ENCODE assay signal across 25 cellular contexts in genomic region chr16:48299471-48299870, GRCh38. TPM values are rescaled to one million over a fixed set of nuclear protein-coding genes. Genes with fewer than 3 reads are reported as not detected.
DNase-seq lines count a peak whose midpoint lies in the region; ATAC-seq and TF ChIP-seq lines count a peak whose summit lies in the region.
"Had no signal": no experiment of that assay in that cellular context is flagged by ENCODE, and none has a peak within 500 bp of the region (broad histone marks: within the 10 kb centered on the region; RNA-seq: fewer than 3 reads in every experiment).

No MANE protein-coding gene starts in this region.

- H3K9me3 Mint-ChIP-seq in activated T-cell treated with anti-CD3 and anti-CD28 coated beads, Interleukin-2, amount 50 U/mL, for 24 hours: no peaks in the 10 kb centered on the region
- H3K9me3 Mint-ChIP-seq in CD8-positive, alpha-beta T cell: no peaks in the 10 kb centered on the region
- H3K9me3 Mint-ChIP-seq in mesothelial cell of epicardium: no peaks in the 10 kb centered on the region
- H3K9me3 Mint-ChIP-seq: nephron progenitor cell; stimulated activated naive B cell treated with anti-CD40 and anti-IgM and Interleukin-4, amounts not matched to agents 10 μg/mL and 1 μg/mL and 100 μg/mL, for 72 hours had no signal

- CTCF ChIA-PET in CD8-positive, alpha-beta T cell (lab: Charles Lee): no interaction called here

- no peak overlapping the region for H3K4me3 Mint-ChIP-seq in activated T-cell treated with anti-CD3 and anti-CD28 coated beads, Interleukin-2, amount 50 U/mL, for 24 hours
- no peak overlapping the region for H3K4me3 Mint-ChIP-seq in CD8-positive, alpha-beta T cell
- no peak overlapping the region for H3K4me3 Mint-ChIP-seq in mesothelial cell of epicardium
- H3K4me3 Mint-ChIP-seq: B cell; nephron progenitor cell; stimulated activated naive B cell treated with anti-CD40 and anti-IgM and Interleukin-4, amounts not matched to agents 10 μg/mL and 1 μg/mL and 100 μg/mL, for 72 hours had no signal

- H3K27me3 Mint-ChIP-seq in activated T-cell treated with anti-CD3 and anti-CD28 coated beads, Interleukin-2, amount 50 U/mL, for 24 hours: no peaks in the 10 kb centered on the region
- no peaks in the 10 kb centered on the region for H3K27me3 Mint-ChIP-seq in CD8-positive, alpha-beta T cell (ENCODE audit: low read depth)
- H3K27me3 Mint-ChIP-seq in mesothelial cell of epicardium (ENCODE audit: low read depth): no peaks in the 10 kb centered on the region
- H3K27me3 Mint-ChIP-seq: B cell; stimulated activated naive B cell treated with anti-CD40 and anti-IgM and Interleukin-4, amounts not matched to agents 10 μg/mL and 1 μg/mL and 100 μg/mL, for 72 hours had no signal

- TF ChIP-seq POLR2A in adrenal gland (IDR thresholded peaks at IDR 0.05): no peak

- no peaks in the 10 kb centered on the region for H3K4me1 Mint-ChIP-seq in activated T-cell treated with anti-CD3 and anti-CD28 coated beads, Interleukin-2, amount 50 U/mL, for 24 hours (ENCODE audit: low read depth)
- peaks cover 3% of the 10 kb centered on the region for H3K4me1 Mint-ChIP-seq in CD8-positive, alpha-beta T cell (ENCODE audit: low read depth)
- H3K4me1 Mint-ChIP-seq in mesothelial cell of epicardium: peaks cover 8% of the 10 kb centered on the region
- H3K4me1 Mint-ChIP-seq: B cell; nephron progenitor cell; stimulated activated naive B cell treated with anti-CD40 and anti-IgM and Interleukin-4, amounts not matched to agents 10 μg/mL and 1 μg/mL and 100 μg/mL, for 72 hours had no signal

- no peaks in the 10 kb centered on the region for H3K27me3 ChIP-seq in CD8-positive, alpha-beta T cell (ENCODE audit: insufficient read depth, low read length)
- H3K27me3 ChIP-seq in adrenal gland: no peaks in the 10 kb centered on the region
- H3K27me3 ChIP-seq: ovary, vagina had no signal

- intact Hi-C loops in CD8-positive, alpha-beta T cell (cut with DNase I, micrococcal nuclease): no loop called here
- intact Hi-C loops in adrenal gland (cut with DNase I): no loop called here

- H3K9ac ChIP-seq in SK-N-MC (ENCODE audit: insufficient read length): peak overlapping the region; percentile 67

- no peak for DNase-seq in activated T-cell treated with anti-CD3 and anti-CD28 coated beads, Interleukin-2, amount 50 U/mL, for 24 hours
- no peak for DNase-seq in activated T-cell treated with anti-CD3 and anti-CD28 coated beads, Interleukin-2, amount 50 U/mL, for 48 hours
- no peak for DNase-seq in CD8-positive, alpha-beta T cell
- no peak for DNase-seq in SK-N-MC (ENCODE audit: low read depth, low spot score)
- no peak for DNase-seq in mesothelial cell of epicardium (ENCODE audit: low spot score in 2 of 2, unreplicated experiment in 2 of 2)
- no peak for DNase-seq in GM19240 (ENCODE audit: insufficient read length, low spot score)
- DNase-seq in GM10266 (ENCODE audit: extremely low spot score): no peak
- DNase-seq in adrenal gland: no peak
- DNase-seq: activated CD4-positive, alpha-beta T cell treated with anti-CD3 and anti-CD28 coated beads for 1 hour; activated gamma-delta T cell treated with Interleukin-2 at 50 U/mL for 16 hours; amygdala; DMS53; hippocampal formation; left colon; mammary epithelial cell; NCI-H446; NCI-H748 treated with DMSO at 0.1 percent for 48 hours; nephron progenitor cell; ovary; SIG-M5; stimulated activated naive B cell treated with anti-CD40 and anti-IgM and Interleukin-4, amounts not matched to agents 10 μg/mL and 1 μg/mL and 100 μg/mL, for 72 hours had no signal

- peaks cover 80% of the 10 kb centered on the region for H3K36me3 Mint-ChIP-seq in activated T-cell treated with anti-CD3 and anti-CD28 coated beads, Interleukin-2, amount 50 U/mL, for 24 hours (ENCODE audit: low read depth)
- H3K36me3 Mint-ChIP-seq in CD8-positive, alpha-beta T cell: peaks cover 70% of the 10 kb centered on the region
- H3K36me3 Mint-ChIP-seq in mesothelial cell of epicardium: peaks cover 34% of the 10 kb centered on the region

- POLR2A ChIA-PET in CD8-positive, alpha-beta T cell (lab: Charles Lee): interaction anchor here (0.7 kb wide), 1 partner anchor 19 kb away, joined by 4 read pairs; no protein-coding TSS in a partner anchor

- 96 to 100% (median 96%) methylated on average over 4 of the region's 4 CpGs for WGBS in adrenal gland, 4 donors

- H3K9me3 ChIP-seq in CD8-positive, alpha-beta T cell (ENCODE audit: low read length): no peaks in the 10 kb centered on the region
- H3K9me3 ChIP-seq in SK-N-MC (ENCODE audit: low read depth, low read length): no peaks in the 10 kb centered on the region
- H3K9me3 ChIP-seq in adrenal gland (replicated peaks in 1 of 3): no peaks in the 10 kb centered on the region
- H3K9me3 ChIP-seq: ovary, vagina had no signal

- ATAC-seq in CD8-positive, alpha-beta T cell: no peak
- ATAC-seq: left colon; stimulated activated naive B cell treated with anti-CD40 and anti-IgM and Interleukin-4, amounts not matched to agents 10 μg/mL and 1 μg/mL and 100 μg/mL, for 72 hours had no signal

- H3K36me3 ChIP-seq in CD8-positive, alpha-beta T cell (ENCODE audit: insufficient read depth, low read length): peaks cover 37% of the 10 kb centered on the region
- peaks cover 21% of the 10 kb centered on the region for H3K36me3 ChIP-seq in SK-N-MC (ENCODE audit: insufficient read depth, low read length)
- peaks cover 0 to 64% of the 10 kb centered on the region in 2 donors for H3K36me3 ChIP-seq in adrenal gland (replicated peaks in 1 of 2)
- H3K36me3 ChIP-seq: ovary had no signal

- no peak overlapping the region for H3K27ac ChIP-seq in CD8-positive, alpha-beta T cell (ENCODE audit: low read depth, low read length)
- H3K27ac ChIP-seq in SK-N-MC: peak overlapping the region; percentile 98
- no peak overlapping the region for H3K27ac ChIP-seq in adrenal gland
- H3K27ac ChIP-seq: ovary, vagina had no signal

- no peak overlapping the region for H3K4me3 ChIP-seq in CD8-positive, alpha-beta T cell (ENCODE audit: low read depth, low read length)
- H3K4me3 ChIP-seq in SK-N-MC (no peak overlapping the region; the same call in 1 of the 2 replicates), adrenal gland (no peak overlapping the region)
- H3K4me3 ChIP-seq: ovary, vagina had no signal

- H3K4me1 ChIP-seq in CD8-positive, alpha-beta T cell (ENCODE audit: insufficient read depth, low read length): no peaks in the 10 kb centered on the region
- no peaks in the 10 kb centered on the region for H3K4me1 ChIP-seq in adrenal gland (replicated peaks in 1 of 2)
- H3K4me1 ChIP-seq: vagina had no signal

- peak overlapping the region; percentile 74 for H3K27ac Mint-ChIP-seq in activated T-cell treated with anti-CD3 and anti-CD28 coated beads, Interleukin-2, amount 50 U/mL, for 24 hours
- peak overlapping the region; percentile 75 for H3K27ac Mint-ChIP-seq in CD8-positive, alpha-beta T cell
- H3K27ac Mint-ChIP-seq in mesothelial cell of epicardium: peak overlapping the region; percentile 30
- H3K27ac Mint-ChIP-seq: B cell; nephron progenitor cell; stimulated activated naive B cell treated with anti-CD40 and anti-IgM and Interleukin-4, amounts not matched to agents 10 μg/mL and 1 μg/mL and 100 μg/mL, for 72 hours had no signal

- no peak for TF ChIP-seq CTCF in CD8-positive, alpha-beta T cell (IDR thresholded peaks at IDR 0.05)
- TF ChIP-seq CTCF in mesothelial cell of epicardium (IDR thresholded peaks at IDR 0.05; ENCODE audit: unreplicated experiment) (no peak), GM10266 (IDR thresholded peaks at IDR 0.05; ENCODE audit: control insufficient read depth, insufficient read depth, low read depth, missing control alignments) (no peak), adrenal gland (IDR thresholded peaks at IDR 0.05) (no peak)

RNA-seq across cellular contexts. Expression of gene ABCC11, which starts 52.1 kb away (rescaled TPM):
- under 1 TPM in 1 of 2 experiments, not detected in 1; 0.16 TPM for total RNA-seq in CD8-positive, alpha-beta T cell
- total RNA-seq in mesothelial cell of epicardium: 0.18 to 0.60 TPM (median 0.47 TPM) in 3 replicates
- total RNA-seq in adrenal gland: under 1 TPM in 6 of 8 donors, not detected in 2; 0.25 to 0.74 (median 0.27) TPM
- under 1 TPM in 2 of 3 donors, not detected in 1; 0.20 to 0.27 TPM for polyA plus RNA-seq in adrenal gland
- total RNA-seq: B cell, endothelial cell of umbilical vein, skeletal muscle tissue, vagina had no signal

RNA-seq across cellular contexts. Expression of gene LONP2, which starts 55.4 kb away (rescaled TPM):
- 10 to 100 TPM; 71.8 to 72.1 TPM for total RNA-seq in CD8-positive, alpha-beta T cell
- total RNA-seq in mesothelial cell of epicardium (80.4 to 85.2 TPM (median 84.8 TPM) in 3 replicates), adrenal gland (10 to 100 TPM; 45.3 to 82.9 (median 75.2) TPM)
- polyA plus RNA-seq in adrenal gland: 10 to 100 TPM; 60.7 to 89.1 (median 65.7) TPM
